Comparison of ENCODE assay signal across 25 cellular contexts in genomic region chr13:97490702-97491307, GRCh38.
"Had no signal": no experiment of that assay in that cellular context is flagged by ENCODE, and none has a peak within 500 bp of the region (broad histone marks: within the 10 kb centered on the region; RNA-seq: fewer than 3 reads in every experiment).

No MANE protein-coding gene starts in this region.

- H3K27me3 ChIP-seq: pancreas, sigmoid colon, tibial nerve, uterus had no signal

- DNase-seq: hippocampal formation; left ventricle myocardium inferior; mesendoderm; naive B cell; pancreas; posterior cingulate gyrus; retina; right cardiac atrium; sigmoid colon; stimulated activated CD4-positive, alpha-beta T cell treated with anti-CD3 and anti-CD28 coated beads, Interleukin-1b, Interleukin-23, amount 100 ng/mL, for 48 hours; stimulated activated CD4-positive, alpha-beta T cell treated with anti-CD3 and anti-CD28 coated beads, Interleukin-2, amount 100 ng/mL, for 48 hours; stimulated activated CD4-positive, alpha-beta T cell treated with anti-CD3 and anti-CD28 coated beads, Interleukin-4, amount 100 ng/mL, for 4 hours; stimulated activated CD8-positive, alpha-beta memory T cell treated with anti-CD3 and anti-CD28 coated beads, Interleukin-4, amount 100 ng/mL, for 48 hours; stimulated activated naive CD4-positive, alpha-beta T cell treated with Interleukin-2 at 50 U/mL for 16 hours; stimulated activated naive CD8-positive, alpha-beta T cell treated with anti-CD3 and anti-CD28 coated beads, Interleukin-15, amount 100 ng/mL, for 72 hours; substantia nigra; uterus had no signal

- H3K9me3 ChIP-seq: pancreas, prostate gland, uterus had no signal

- H3K36me3 ChIP-seq: left ventricle myocardium inferior, pancreas, prostate gland, sigmoid colon, tibial nerve, uterus had no signal

- H3K27ac ChIP-seq: left ventricle myocardium inferior, pancreas, prostate gland, sigmoid colon, tibial nerve, uterus had no signal

- H3K27me3 Mint-ChIP-seq: stimulated activated memory B cell treated with anti-CD40 and anti-IgM and Interleukin-4, amounts not matched to agents 10 μg/mL and 1 μg/mL and 100 μg/mL, for 72 hours; stimulated activated naive CD8-positive, alpha-beta T cell treated with anti-CD3 and anti-CD28 coated beads, Interleukin-15, amount 100 ng/mL, for 72 hours; type B pancreatic cell had no signal

- H3K4me3 ChIP-seq: left ventricle myocardium inferior, lung, pancreas, prostate gland, sigmoid colon, smooth muscle cell, tibial nerve, uterus had no signal

- H3K36me3 Mint-ChIP-seq: type B pancreatic cell had no signal

- H3K4me3 Mint-ChIP-seq: mesothelial cell of epicardium; naive B cell; natural killer cell treated with Interleukin-12 subunit alpha and Interleukin-12 subunit beta and Interleukin-15 and Interleukin-18, amount 100 ng/mL, for 72 hours; stimulated activated memory B cell treated with anti-CD40 and anti-IgM and Interleukin-4, amounts not matched to agents 10 μg/mL and 1 μg/mL and 100 μg/mL, for 72 hours; stimulated activated naive CD8-positive, alpha-beta T cell treated with anti-CD3 and anti-CD28 coated beads, Interleukin-15, amount 100 ng/mL, for 72 hours; type B pancreatic cell had no signal

- H3K4me1 ChIP-seq: left ventricle myocardium inferior, pancreas, prostate gland, sigmoid colon, tibial nerve, uterus had no signal

- FAIRE-seq: pancreas had no signal

- H3K27ac Mint-ChIP-seq: mesothelial cell of epicardium; natural killer cell treated with Interleukin-12 subunit alpha and Interleukin-12 subunit beta and Interleukin-15 and Interleukin-18, amount 100 ng/mL, for 72 hours; stimulated activated memory B cell treated with anti-CD40 and anti-IgM and Interleukin-4, amounts not matched to agents 10 μg/mL and 1 μg/mL and 100 μg/mL, for 72 hours; stimulated activated naive CD8-positive, alpha-beta T cell treated with anti-CD3 and anti-CD28 coated beads, Interleukin-15, amount 100 ng/mL, for 72 hours; type B pancreatic cell had no signal

- H3K4me1 Mint-ChIP-seq: mesothelial cell of epicardium; naive B cell; stimulated activated memory B cell treated with anti-CD40 and anti-IgM and Interleukin-4, amounts not matched to agents 10 μg/mL and 1 μg/mL and 100 μg/mL, for 72 hours; stimulated activated naive CD8-positive, alpha-beta T cell treated with anti-CD3 and anti-CD28 coated beads, Interleukin-15, amount 100 ng/mL, for 72 hours had no signal

- H3K4me2 ChIP-seq: smooth muscle cell had no signal
